8 cellular contexts compared by ENCODE assay signal in the genomic region with DNA sequence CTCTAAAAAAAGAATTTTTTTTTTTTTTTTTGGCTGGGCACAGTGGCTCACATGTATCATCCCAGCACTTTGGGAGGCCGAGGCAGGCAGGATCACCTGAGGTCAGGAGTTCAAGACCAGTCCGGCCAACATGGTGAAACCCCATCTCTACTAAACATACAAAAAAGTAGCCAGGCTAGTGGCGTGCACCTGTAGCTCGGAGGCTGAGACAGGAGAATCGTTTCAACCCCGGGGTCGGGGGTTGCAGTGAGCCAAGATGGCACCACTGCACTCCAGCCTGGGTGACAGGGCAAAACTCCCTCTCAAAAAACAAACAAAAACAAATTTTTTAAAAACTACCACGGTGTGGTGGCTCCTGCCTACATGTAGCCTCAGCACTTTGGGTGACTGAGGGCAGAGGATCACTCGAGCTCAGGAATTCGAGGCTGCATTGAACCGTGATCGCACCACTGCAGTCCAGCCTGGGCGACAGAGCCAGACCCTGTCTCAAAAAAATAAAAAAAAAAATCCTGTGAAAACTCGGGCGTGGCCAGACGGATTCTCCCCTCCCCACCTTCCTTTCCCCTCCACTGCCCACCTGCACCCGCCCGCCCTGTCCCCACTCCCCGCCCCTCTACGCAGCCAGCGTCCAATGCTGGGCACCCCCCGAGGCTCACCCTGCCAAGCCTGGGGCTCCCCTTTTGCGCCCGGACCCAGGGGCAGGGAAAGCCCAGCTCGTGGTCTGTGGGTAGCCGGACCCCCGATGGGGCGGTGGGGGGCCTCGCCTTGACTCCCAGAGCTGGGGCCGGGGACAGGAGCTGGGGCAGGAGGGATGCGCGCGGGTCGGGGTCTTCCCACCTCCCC. TPM values are rescaled to one million over a fixed set of nuclear protein-coding genes. Genes with fewer than 3 reads are reported as not detected.
DNase-seq lines count a peak whose midpoint lies in the region; ATAC-seq and TF ChIP-seq lines count a peak whose summit lies in the region.

No MANE protein-coding gene starts in this region.

- peak overlapping the region; percentile 78 for H3K4me3 Mint-ChIP-seq in activated naive CD8-positive, alpha-beta T cell treated with anti-CD3 and anti-CD28 coated beads, Interleukin-2, amount 10 ng/mL, durations not matched to agents 7 days and 5 days

- H3K36me3 ChIP-seq in BJ (ENCODE audit: control insufficient read depth, insufficient read depth, low read length) (peaks cover 3% of the 10 kb centered on the region; the same call in 1 of the 2 replicates), iPS-18a (ENCODE audit: control insufficient read depth, low read depth, low read length) (no peaks in the 10 kb centered on the region)

- H3K27me3 Mint-ChIP-seq in activated naive CD8-positive, alpha-beta T cell treated with anti-CD3 and anti-CD28 coated beads, Interleukin-2, amount 10 ng/mL, durations not matched to agents 7 days and 5 days: no peaks in the 10 kb centered on the region

- POLR2A ChIA-PET in BJ (lab: Charles Lee): no interaction called here
- POLR2A ChIA-PET in activated naive CD8-positive, alpha-beta T cell treated with anti-CD3 and anti-CD28 coated beads, Interleukin-2, amount 10 ng/mL, durations not matched to agents 7 days and 5 days (lab: Charles Lee): interaction anchor here (0.5 to 4.3 kb wide), 5 partner anchors 10 to 35 kb away, joined by 3 to 37 read pairs (median 3); no protein-coding TSS in a partner anchor

- peak overlapping the region; percentile 93 for H3K27ac Mint-ChIP-seq in activated naive CD8-positive, alpha-beta T cell treated with anti-CD3 and anti-CD28 coated beads, Interleukin-2, amount 10 ng/mL, durations not matched to agents 7 days and 5 days

- TF ChIP-seq CTCF in BJ (IDR thresholded peaks at IDR 0.05; ENCODE audit: insufficient read depth, low read depth, low read length): no peak

- peaks cover 15% of the 10 kb centered on the region for H3K36me3 Mint-ChIP-seq in activated naive CD8-positive, alpha-beta T cell treated with anti-CD3 and anti-CD28 coated beads, Interleukin-2, amount 10 ng/mL, durations not matched to agents 7 days and 5 days

- no peak overlapping the region for H3K27ac ChIP-seq in iPS-18a (ENCODE audit: low read length)

- peaks cover 38% of the 10 kb centered on the region for H3K4me1 Mint-ChIP-seq in activated naive CD8-positive, alpha-beta T cell treated with anti-CD3 and anti-CD28 coated beads, Interleukin-2, amount 10 ng/mL, durations not matched to agents 7 days and 5 days

- ATAC-seq in GM19351 (IDR thresholded peaks at IDR 0.05; ENCODE audit: unreplicated experiment): peak; percentile 29
- ATAC-seq in HG03460 (IDR thresholded peaks at IDR 0.05; ENCODE audit: unreplicated experiment): peak; percentile 28
- peak; percentile 26 for ATAC-seq in activated naive CD8-positive, alpha-beta T cell treated with anti-CD3 and anti-CD28 coated beads, Interleukin-2, amount 10 ng/mL, durations not matched to agents 7 days and 5 days (ENCODE audit: low read depth)

- peaks cover 4% of the 10 kb centered on the region for H3K4me1 ChIP-seq in iPS-18a (ENCODE audit: control insufficient read depth, low read depth, low read length)

- CTCF ChIA-PET in BJ (lab: Yijun Ruan, JAX): interaction anchor here (1.0 kb wide), 2 partner anchors 18 to 41 kb away, joined by 3 read pairs; no protein-coding TSS in a partner anchor

- H3K9me3 Mint-ChIP-seq in activated naive CD8-positive, alpha-beta T cell treated with anti-CD3 and anti-CD28 coated beads, Interleukin-2, amount 10 ng/mL, durations not matched to agents 7 days and 5 days: no peaks in the 10 kb centered on the region

- peak overlapping the region; percentile 44 for H3K9ac ChIP-seq in iPS-18a (ENCODE audit: low read length)

- no peaks in the 10 kb centered on the region for H3K27me3 ChIP-seq in BJ (ENCODE audit: control insufficient read depth, insufficient read depth, low read length)
- no peaks in the 10 kb centered on the region for H3K27me3 ChIP-seq in iPS-18a (ENCODE audit: control insufficient read depth, insufficient read depth, low read length)

- H3K4me3 ChIP-seq in BJ (ENCODE audit: low read depth, low read length): peak overlapping the region; percentile 75
- peak overlapping the region; percentile 60 for H3K4me3 ChIP-seq in iPS-18a (ENCODE audit: low read length)

- no peaks in the 10 kb centered on the region for H3K9me3 ChIP-seq in iPS-18a (ENCODE audit: control insufficient read depth, low read depth, low read length)

- no peak for DNase-seq in BJ (ENCODE audit: low read depth)
- DNase-seq in activated naive CD8-positive, alpha-beta T cell treated with anti-CD3 and anti-CD28 coated beads, Interleukin-2, amount 10 ng/mL, durations not matched to agents 7 days and 5 days: peak; percentile 50
- peak; percentile 39 for DNase-seq in stimulated activated CD8-positive, alpha-beta memory T cell treated with anti-CD3 and anti-CD28 coated beads, Interleukin-4, amount 100 ng/mL, for 48 hours
- no peak for DNase-seq in MV-4-11 (lab: John Stamatoyannopoulos, UW)
- no peak for DNase-seq in dedifferentiated amniotic fluid mesenchymal stem cell (ENCODE audit: extremely low spot score)

RNA-seq across cellular contexts. Expression of gene ORAI2, which starts 0.7 kb away (rescaled TPM):
- polyA plus RNA-seq in BJ (2011; rRNA removed): 27.3 and 41.6 TPM in 2 replicates
- 30.2 and 49.0 TPM in 2 replicates for polyA minus RNA-seq in BJ (2011; rRNA and poly(A)+ RNA removed)
- 10 to 100 TPM; 51.9 to 58.3 TPM for total RNA-seq in activated naive CD8-positive, alpha-beta T cell treated with anti-CD3 and anti-CD28 coated beads, Interleukin-2, amount 10 ng/mL, durations not matched to agents 7 days and 5 days

RNA-seq across cellular contexts. Expression of gene ALKBH4, which starts 32.0 kb away (rescaled TPM):
- 4.5 and 5.9 TPM in 2 replicates for polyA plus RNA-seq in BJ (2011; rRNA removed)
- 1.2 and 1.5 TPM in 2 replicates for polyA minus RNA-seq in BJ (2011; rRNA and poly(A)+ RNA removed)
- 10 to 100 TPM; 12.5 to 14.0 TPM for total RNA-seq in activated naive CD8-positive, alpha-beta T cell treated with anti-CD3 and anti-CD28 coated beads, Interleukin-2, amount 10 ng/mL, durations not matched to agents 7 days and 5 days

RNA-seq across cellular contexts. Expression of gene LRWD1, which starts 32.1 kb away (rescaled TPM):
- polyA plus RNA-seq in BJ (2011; rRNA removed): 8.2 and 15.1 TPM in 2 replicates
- polyA minus RNA-seq in BJ (2011; rRNA and poly(A)+ RNA removed): 9.8 and 10.7 TPM in 2 replicates
- 10 to 100 TPM; 14.7 to 15.8 TPM for total RNA-seq in activated naive CD8-positive, alpha-beta T cell treated with anti-CD3 and anti-CD28 coated beads, Interleukin-2, amount 10 ng/mL, durations not matched to agents 7 days and 5 days

RNA-seq across cellular contexts. Expression of gene PRKRIP1, which starts 36.5 kb away (rescaled TPM):
- 11.9 and 14.3 TPM in 2 replicates for polyA plus RNA-seq in BJ (2011; rRNA removed)
- polyA minus RNA-seq in BJ (2011; rRNA and poly(A)+ RNA removed): 2.8 and 3.6 TPM in 2 replicates
- 10 to 100 TPM; 37.8 to 39.1 TPM for total RNA-seq in activated naive CD8-positive, alpha-beta T cell treated with anti-CD3 and anti-CD28 coated beads, Interleukin-2, amount 10 ng/mL, durations not matched to agents 7 days and 5 days

RNA-seq across cellular contexts. Expression of gene POLR2J, which starts 46.0 kb away (rescaled TPM):
- 46.9 and 68.0 TPM in 2 replicates for polyA plus RNA-seq in BJ (2011; rRNA removed)
- polyA minus RNA-seq in BJ (2011; rRNA and poly(A)+ RNA removed): 14.3 and 20.4 TPM in 2 replicates
- 10 to 100 TPM; 48.3 to 53.6 TPM for total RNA-seq in activated naive CD8-positive, alpha-beta T cell treated with anti-CD3 and anti-CD28 coated beads, Interleukin-2, amount 10 ng/mL, durations not matched to agents 7 days and 5 days

Comparison
In these comparisons a context has a peak if more than half of its experiments do, and no peak if none do; other contexts are left out.
1. DNase-seq: peak in activated naive CD8-positive, alpha-beta T cell treated with anti-CD3 and anti-CD28 coated beads, Interleukin-2, amount 10 ng/mL, durations not matched to agents 7 days and 5 days (single experiment) and stimulated activated CD8-positive, alpha-beta memory T cell treated with anti-CD3 and anti-CD28 coated beads, Interleukin-4, amount 100 ng/mL, for 48 hours (single experiment); none in BJ (single experiment), MV-4-11 (single experiment) and dedifferentiated amniotic fluid mesenchymal stem cell (single experiment).
2. Peak in every context shown above with its lines, with median percentiles within 50 percentile points of each other: ATAC-seq.